ENCODE assay signal across 9 cellular contexts in the genomic region with DNA sequence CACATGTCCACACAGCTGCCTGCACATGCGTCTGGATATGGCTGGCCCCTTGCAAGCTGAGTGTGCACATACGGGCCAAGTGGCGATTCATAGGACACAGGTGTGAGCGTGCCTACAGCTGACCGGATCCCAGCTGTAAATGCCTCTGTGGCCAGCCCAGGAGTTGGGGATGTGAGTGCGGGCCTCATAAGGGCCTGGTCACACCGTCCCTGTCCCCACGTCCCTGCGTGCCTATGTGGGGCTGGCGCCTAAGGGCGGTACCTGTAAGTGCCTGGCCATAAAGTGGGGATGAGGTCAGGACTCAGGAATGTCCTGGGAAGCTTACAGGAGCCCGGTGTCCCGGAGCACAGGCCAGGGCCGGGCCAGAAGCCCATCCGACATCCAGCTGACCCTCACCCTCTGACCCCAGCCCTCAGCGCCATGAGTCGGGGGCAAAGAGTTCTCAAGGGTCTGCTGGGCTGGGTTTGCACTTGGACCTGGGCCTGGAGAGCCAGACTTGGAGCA. TPM values are rescaled to one million over a fixed set of nuclear protein-coding genes. Genes with fewer than 3 reads are reported as not detected.
A peak's percentile ranks its signal among the peaks of the same experiment; 100 is the strongest.
DNase-seq lines count a peak whose midpoint lies in the region; TF ChIP-seq lines count a peak whose summit lies in the region.
"Had no signal": no experiment of that assay in that cellular context is flagged by ENCODE, and none has a peak within 500 bp of the region (broad histone marks: within the 10 kb centered on the region; RNA-seq: fewer than 3 reads in every experiment).

No MANE protein-coding gene starts in this region.

- H3K4me2 ChIP-seq in OCI-LY7 (ENCODE audit: low read length) = peak overlapping the region; percentile 99

- peaks cover 29% of the 10 kb centered on the region for H3K4me1 Mint-ChIP-seq in T-helper 2 cell treated with Interferon-gamma antibody and Interleukin-4, amounts not matched to agents 5 μg/mL and 100 μg/mL, for 36 hours (ENCODE audit: low read depth)
- peaks cover 5% of the 10 kb centered on the region for H3K4me1 Mint-ChIP-seq in endodermal cell

- no peak for TF ChIP-seq CTCF in OCI-LY7 (conservative IDR thresholded peaks at IDR 0.05; ENCODE audit: low read length)
- no peak for TF ChIP-seq CTCF in endodermal cell (conservative IDR thresholded peaks at IDR 0.05)
- no peak for TF ChIP-seq CTCF in lower leg skin (IDR thresholded peaks at IDR 0.05)

- H3K27ac Mint-ChIP-seq in T-helper 2 cell treated with Interferon-gamma antibody and Interleukin-4, amounts not matched to agents 5 μg/mL and 100 μg/mL, for 36 hours = peak overlapping the region; percentile 50
- H3K27ac Mint-ChIP-seq in endodermal cell = peak overlapping the region; percentile 82

- peak overlapping the region; percentile 25 for H3K9ac ChIP-seq in endodermal cell (ENCODE audit: extremely low read depth, low read length, poor library complexity, severe bottlenecking)

- H3K9me3 ChIP-seq in OCI-LY7 (ENCODE audit: low read length) (no peaks in the 10 kb centered on the region), endodermal cell (ENCODE audit: control insufficient read depth, low read length) (no peaks in the 10 kb centered on the region)

- H3K27me3 ChIP-seq in endodermal cell (ENCODE audit: control insufficient read depth, insufficient read depth, low read length, poor library complexity, severe bottlenecking) = peaks cover 62% of the 10 kb centered on the region

- peaks cover 29% of the 10 kb centered on the region for H3K79me2 ChIP-seq in OCI-LY7 (ENCODE audit: insufficient read depth, low read depth, low read length)

- TF ChIP-seq POLR2A in lower leg skin (IDR thresholded peaks at IDR 0.05) = no peak

- H4K20me1 ChIP-seq in OCI-LY7 (ENCODE audit: insufficient read depth, low read length) = no peaks in the 10 kb centered on the region

- intact Hi-C loops in OCI-LY7 (cut with micrococcal nuclease; ENCODE audit: unreplicated experiment) (loop anchor here (5.0 kb wide), 1 partner anchor 37 kb away; a partner anchor contains a TSS), lower leg skin (cut with DNase I; ENCODE audit: low total_unique reads) (no loop called here)

- H3K27me3 Mint-ChIP-seq in T-helper 2 cell treated with Interferon-gamma antibody and Interleukin-4, amounts not matched to agents 5 μg/mL and 100 μg/mL, for 36 hours (ENCODE audit: low read depth) = no peaks in the 10 kb centered on the region
- H3K27me3 Mint-ChIP-seq in endodermal cell (ENCODE audit: insufficient read depth) = peaks cover 45% of the 10 kb centered on the region

- peaks cover 20% of the 10 kb centered on the region for H3K36me3 ChIP-seq in OCI-LY7 (ENCODE audit: insufficient read depth, low read length)
- H3K36me3 ChIP-seq in endodermal cell (ENCODE audit: control insufficient read depth, insufficient read depth, low read length) = no peaks in the 10 kb centered on the region

- H3K27ac ChIP-seq in OCI-LY7 (ENCODE audit: low read depth, low read length, poor library complexity, severe bottlenecking) (peak overlapping the region; percentile 25), endodermal cell (ENCODE audit: low read depth, low read length) (no peak overlapping the region)

- H3K4me1 ChIP-seq in OCI-LY7 (ENCODE audit: insufficient read depth, low read length, poor library complexity, severe bottlenecking) (peaks cover 58% of the 10 kb centered on the region), endodermal cell (ENCODE audit: control insufficient read depth, insufficient read depth, low read length) (peaks cover 5% of the 10 kb centered on the region)

- CTCF ChIA-PET in OCI-LY7 (lab: Charles Lee; ENCODE audit: unreplicated experiment) = interaction anchor here (0.7 kb wide), 1 partner anchor 34 kb away, joined by 3 read pairs; no protein-coding TSS in a partner anchor

- WGBS in endodermal cell (ENCODE audit: insufficient coverage in 1 of 2, insufficient read length in 1 of 2), 2 experiments = 75 to 79% methylated on average over 8 to 17 of the region's 17 CpGs
- 50 to 61% methylated on average over 12 to 17 of the region's 17 CpGs for WGBS in lower leg skin, 2 donors

- DNase-seq in T-helper 2 cell treated with Interferon-gamma antibody and Interleukin-4, amounts not matched to agents 5 μg/mL and 100 μg/mL, for 36 hours (ENCODE audit: low spot score) = no peak
- DNase-seq in T-helper 2 cell = no peak
- DNase-seq in OCI-LY7 (ENCODE audit: low spot score) = no peak
- DNase-seq in endodermal cell = peak; percentile 81
- peak; percentile 19 for DNase-seq in renal cortical epithelial cell (ENCODE audit: low read depth)
- DNase-seq in GOT3 (lab: John Stamatoyannopoulos, UW) = no peak
- DNase-seq in SHP77 (lab: John Stamatoyannopoulos, UW) = no peak
- DNase-seq in lower leg skin (ENCODE audit: low spot score in 2 of 2) = no peak
- DNase-seq: amniotic stem cell had no signal

- POLR2A ChIA-PET in OCI-LY7 (lab: Charles Lee) = no interaction called here

- H3K4me3 ChIP-seq in OCI-LY7 (ENCODE audit: low read depth, low read length, poor library complexity, severe bottlenecking) = no peak overlapping the region
- no peak overlapping the region for H3K4me3 ChIP-seq in endodermal cell (ENCODE audit: low read length)
- H3K4me3 ChIP-seq in lower leg skin (ENCODE audit: low read depth, poor library complexity, severe bottlenecking) = no peak overlapping the region

- H3K4me3 Mint-ChIP-seq in T-helper 2 cell treated with Interferon-gamma antibody and Interleukin-4, amounts not matched to agents 5 μg/mL and 100 μg/mL, for 36 hours = peak overlapping the region; percentile 56
- H3K4me3 Mint-ChIP-seq in endodermal cell = peak overlapping the region; percentile 23

- H3K9me3 Mint-ChIP-seq in T-helper 2 cell treated with Interferon-gamma antibody and Interleukin-4, amounts not matched to agents 5 μg/mL and 100 μg/mL, for 36 hours = no peaks in the 10 kb centered on the region
- no peaks in the 10 kb centered on the region for H3K9me3 Mint-ChIP-seq in endodermal cell

- peaks cover 20% of the 10 kb centered on the region for H3K36me3 Mint-ChIP-seq in T-helper 2 cell treated with Interferon-gamma antibody and Interleukin-4, amounts not matched to agents 5 μg/mL and 100 μg/mL, for 36 hours (ENCODE audit: low read depth)
- H3K36me3 Mint-ChIP-seq in endodermal cell (ENCODE audit: low read depth) = no peaks in the 10 kb centered on the region

- no TSS peak for BruUV-seq in OCI-LY7 (replicated peaks; lab: Mats Ljungman, UMichigan)

- no peaks in the 10 kb centered on the region for H3K9me2 ChIP-seq in OCI-LY7 (ENCODE audit: insufficient read depth, low read length)

- no peak overlapping the region for H2AFZ ChIP-seq in OCI-LY7 (ENCODE audit: low read length)

RNA-seq across cellular contexts. Expression of a gene that starts 1.3 kb away (rescaled TPM):
- 132 and 135 TPM in 2 replicates for total RNA-seq in OCI-LY7 (2014; rRNA removed; shearing (Covaris generic))
- total RNA-seq in OCI-LY7 (2022) = 138 and 143 TPM in 2 replicates
- total RNA-seq in endodermal cell = 10 to 100 TPM; 14.8 to 17.1 TPM
- polyA plus RNA-seq in endodermal cell (2013, experiment 1 of 2) = 5.9 TPM
- polyA plus RNA-seq in endodermal cell (2013, experiment 2 of 2) = 4.8 TPM
- total RNA-seq in renal cortical epithelial cell = 8.3 and 13.4 TPM in 2 replicates
- 10 to 100 TPM; 12.4 to 36.0 (median 14.4) TPM for total RNA-seq in lower leg skin

RNA-seq across cellular contexts. Expression of a gene that starts 25.8 kb away (rescaled TPM):
- 22.5 and 43.3 TPM in 2 replicates for total RNA-seq in OCI-LY7 (2014; rRNA removed; shearing (Covaris generic))
- total RNA-seq in OCI-LY7 (2022) = 66.6 and 74.4 TPM in 2 replicates
- 10 to 100 TPM; 67.2 to 68.7 TPM for total RNA-seq in endodermal cell
- polyA plus RNA-seq in endodermal cell (2013, experiment 1 of 2) = 16.2 TPM
- polyA plus RNA-seq in endodermal cell (2013, experiment 2 of 2) = 16.2 TPM
- total RNA-seq in renal cortical epithelial cell = 15.6 and 24.6 TPM in 2 replicates
- 10 to 100 TPM; 30.3 to 39.8 (median 33.5) TPM for total RNA-seq in lower leg skin

RNA-seq across cellular contexts. Expression of a gene that starts 29.5 kb away (rescaled TPM):
- total RNA-seq in OCI-LY7 (2014; rRNA removed; shearing (Covaris generic)) = 153 and 165 TPM in 2 replicates
- 160 and 193 TPM in 2 replicates for total RNA-seq in OCI-LY7 (2022)
- 100 to 1,000 TPM; 225 to 254 TPM for total RNA-seq in endodermal cell
- 192 TPM for polyA plus RNA-seq in endodermal cell (2013, experiment 1 of 2)
- 174 TPM for polyA plus RNA-seq in endodermal cell (2013, experiment 2 of 2)
- total RNA-seq in renal cortical epithelial cell = 101 and 168 TPM in 2 replicates
- 100 to 1,000 TPM in 3 of 4 donors, 10 to 100 TPM in 1; 93.3 to 198 (median 123) TPM for total RNA-seq in lower leg skin

RNA-seq across cellular contexts. Expression of a gene that starts 38.1 kb away (rescaled TPM):
- 184 and 203 TPM in 2 replicates for total RNA-seq in OCI-LY7 (2014; rRNA removed; shearing (Covaris generic))
- total RNA-seq in OCI-LY7 (2022) = 148 and 156 TPM in 2 replicates
- total RNA-seq in endodermal cell = 100 to 1,000 TPM; 331 to 449 TPM
- polyA plus RNA-seq in endodermal cell (2013, experiment 1 of 2) = 418 TPM
- 416 TPM for polyA plus RNA-seq in endodermal cell (2013, experiment 2 of 2)
- 205 and 337 TPM in 2 replicates for total RNA-seq in renal cortical epithelial cell
- 100 to 1,000 TPM; 375 to 507 (median 469) TPM for total RNA-seq in lower leg skin

RNA-seq across cellular contexts. Expression of a gene that starts 39.2 kb away (rescaled TPM):
- total RNA-seq in OCI-LY7 (2014; rRNA removed; shearing (Covaris generic)) = 51.5 and 73.7 TPM in 2 replicates
- total RNA-seq in OCI-LY7 (2022) = 126 and 127 TPM in 2 replicates
- total RNA-seq in endodermal cell = 100 to 1,000 TPM; 426 to 469 TPM
- 225 TPM for polyA plus RNA-seq in endodermal cell (2013, experiment 1 of 2)
- 200 TPM for polyA plus RNA-seq in endodermal cell (2013, experiment 2 of 2)
- 312 and 501 TPM in 2 replicates for total RNA-seq in renal cortical epithelial cell
- total RNA-seq in lower leg skin = 10 to 100 TPM; 71.2 to 86.5 (median 79.7) TPM

Comparison
In these comparisons a context has a peak if more than half of its experiments do, and no peak if none do; other contexts are left out.
1. DNase-seq: peak in endodermal cell (single experiment) and renal cortical epithelial cell (single experiment); none in T-helper 2 cell treated with Interferon-gamma antibody and Interleukin-4, amounts not matched to agents 5 μg/mL and 100 μg/mL, for 36 hours (single experiment), T-helper 2 cell (0 of 5), OCI-LY7 (single experiment), GOT3 (single experiment), SHP77 (0 of 2) and lower leg skin (0 of 2).